Comparison of ENCODE assay signal across 12 cellular contexts in the genomic region with DNA sequence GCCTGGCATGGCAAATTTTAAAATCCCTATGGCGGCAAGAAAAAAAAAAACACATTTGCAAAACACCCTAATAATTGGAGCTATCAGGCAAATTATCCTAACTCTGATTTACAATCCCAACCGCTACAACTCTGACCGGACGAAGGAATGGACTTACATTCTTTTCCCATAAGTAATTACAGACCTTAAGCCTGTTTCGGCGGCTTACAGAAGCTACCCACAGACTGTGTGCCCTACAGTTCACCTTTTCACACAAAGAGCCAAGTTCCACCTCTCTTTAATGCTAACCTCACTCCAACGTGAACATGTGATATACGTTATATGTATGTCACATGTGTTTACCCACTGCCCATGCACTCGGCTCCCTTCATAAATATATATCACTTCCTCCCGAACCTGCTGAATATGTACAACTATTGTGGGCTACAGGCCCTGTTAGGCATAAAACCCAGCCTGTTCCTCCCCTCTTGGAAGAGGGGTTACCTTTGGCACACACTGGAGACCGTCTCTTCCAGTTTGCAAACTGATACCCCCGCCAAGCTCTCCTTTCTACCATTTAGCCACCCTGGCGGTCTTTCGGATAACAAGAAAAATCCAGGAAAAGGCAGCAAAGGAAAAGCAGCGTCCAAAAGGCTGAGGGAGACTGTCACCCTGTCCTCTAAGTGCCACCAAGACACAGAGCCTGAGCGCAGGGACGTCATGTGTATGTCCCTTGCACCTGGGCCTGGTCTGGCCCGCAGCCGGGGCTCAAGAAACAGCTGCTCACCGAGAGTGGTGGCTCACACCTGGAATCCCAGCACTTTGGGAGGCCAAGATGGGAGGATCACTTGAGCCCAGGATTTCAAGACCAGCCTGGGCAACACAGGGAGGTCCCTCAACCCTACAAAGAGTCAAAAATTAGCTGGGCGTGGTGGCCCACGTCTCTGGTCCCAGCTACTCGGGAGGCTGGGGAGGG. TPM values are rescaled to one million over a fixed set of nuclear protein-coding genes. Genes with fewer than 3 reads are reported as not detected.
DNase-seq lines count a peak whose midpoint lies in the region; ATAC-seq and TF ChIP-seq lines count a peak whose summit lies in the region.
"Had no signal": no experiment of that assay in that cellular context is flagged by ENCODE, and none has a peak within 500 bp of the region (broad histone marks: within the 10 kb centered on the region; RNA-seq: fewer than 3 reads in every experiment).

No MANE protein-coding gene starts in this region.

- no peaks in the 10 kb centered on the region for H3K9me3 ChIP-seq in Peyer's patch

- no peaks in the 10 kb centered on the region for H3K36me3 ChIP-seq in Peyer's patch
- H3K36me3 ChIP-seq in brain microvascular endothelial cell (replicated peaks), result no peaks in the 10 kb centered on the region

- no peak for TF ChIP-seq POLR2A in Peyer's patch (IDR thresholded peaks at IDR 0.05)

- no peak for TF ChIP-seq CTCF in Peyer's patch (IDR thresholded peaks at IDR 0.05)
- no peak for TF ChIP-seq CTCF in brain microvascular endothelial cell (IDR thresholded peaks at IDR 0.05; ENCODE audit: low read depth, low read length, missing control alignments)
- TF ChIP-seq CTCF in retinal pigment epithelial cell (conservative IDR thresholded peaks at IDR 0.05; ENCODE audit: low read depth, low read length), result no peak

- no peak for ATAC-seq in GM21515 (IDR thresholded peaks at IDR 0.05; ENCODE audit: unreplicated experiment)
- ATAC-seq: HCT116 had no signal

- DNase-seq in NCI-H1092 treated with DMSO at 0.1 percent for 48 hours (lab: John Stamatoyannopoulos, UW) (peak; percentile 14), NCI-H1092 (lab: John Stamatoyannopoulos, UW) (no peak), Peyer's patch (no peak), brain microvascular endothelial cell (peak; percentile 77), retinal pigment epithelial cell (ENCODE audit: low read depth) (peak; percentile 99)
- DNase-seq in activated CD8-positive, alpha-beta memory T cell treated with anti-CD3 and anti-CD28 coated beads, Interleukin-2, amount 50 U/mL, for 48 hours, result no peak
- no peak for DNase-seq in stimulated activated CD8-positive, alpha-beta memory T cell treated with anti-CD3 and anti-CD28 coated beads, Interleukin-4, amount 100 ng/mL, for 48 hours
- DNase-seq: NCI-H1436 treated with DMSO at 0.1 percent for 48 hours, RPMI8226 had no signal

- H3K4me1 ChIP-seq in Peyer's patch, result peaks cover 0 to 21% (median 10%) of the 10 kb centered on the region in 4 donors

- H3K27ac ChIP-seq in Peyer's patch (peak overlapping the region in 3 of 4 donors; percentile 6 to 75 (median 72)), brain microvascular endothelial cell (peak overlapping the region; percentile 19)
- H3K27ac ChIP-seq: 22Rv1 had no signal

- H3K27me3 ChIP-seq in Peyer's patch (no peaks in the 10 kb centered on the region), brain microvascular endothelial cell (replicated peaks) (no peaks in the 10 kb centered on the region)

- no peak overlapping the region for H3K4me3 ChIP-seq in Peyer's patch
- no peak overlapping the region for H3K4me3 ChIP-seq in brain microvascular endothelial cell (ENCODE audit: low read depth, low read length)
- H3K4me3 ChIP-seq in retinal pigment epithelial cell (ENCODE audit: low read length), result no peak overlapping the region

- in situ Hi-C loops in brain microvascular endothelial cell (cut with HindIII; ENCODE audit: low pct_ligation_motif_present, low sequenced_read_pairs), result no loop called here

RNA-seq across cellular contexts. Expression of gene MEAK7, which starts 8.9 kb away (rescaled TPM):
- total RNA-seq in Peyer's patch, result 10 to 100 TPM in 3 of 4 donors, 1 to 10 TPM in 1; 7.4 to 54.3 (median 47.0) TPM

Comparison
In these comparisons a context has a peak if more than half of its experiments do, and no peak if none do; other contexts are left out.
1. DNase-seq: peak in NCI-H1092 treated with DMSO at 0.1 percent for 48 hours (single experiment), brain microvascular endothelial cell (single experiment) and retinal pigment epithelial cell (single experiment); none in NCI-H1092 (single experiment), Peyer's patch (0 of 3), activated CD8-positive, alpha-beta memory T cell treated with anti-CD3 and anti-CD28 coated beads, Interleukin-2, amount 50 U/mL, for 48 hours (single experiment) and stimulated activated CD8-positive, alpha-beta memory T cell treated with anti-CD3 and anti-CD28 coated beads, Interleukin-4, amount 100 ng/mL, for 48 hours (single experiment).